3 cellular contexts compared by ENCODE assay signal in the genomic region with DNA sequence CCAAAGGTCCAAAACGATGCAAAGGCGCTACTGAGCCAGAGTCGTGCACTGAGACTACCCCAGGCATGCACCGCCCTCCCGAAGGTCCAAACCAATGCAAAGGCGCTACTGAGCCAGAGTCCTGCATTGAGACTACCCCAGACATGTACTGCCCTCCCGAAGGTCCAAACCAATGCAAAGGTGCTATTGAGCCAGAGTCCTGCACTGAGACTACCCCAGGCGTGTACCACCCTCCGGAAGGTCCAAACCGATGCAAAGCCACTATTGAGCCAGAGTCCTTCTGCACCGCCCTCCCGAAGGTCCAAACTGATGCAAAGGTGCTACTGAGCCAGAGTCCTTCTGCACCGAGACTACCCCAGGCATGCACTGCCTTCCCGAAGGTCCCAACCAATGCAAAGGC.
TF ChIP-seq lines count a peak whose summit lies in the region.

No MANE protein-coding gene starts in this region.

TF ChIP-seq in HepG2, 621 proteins besides CTCF, POLR2A, EP300 and RAD21 (continues in another document):
- TF ChIP-seq, protein P1, sequence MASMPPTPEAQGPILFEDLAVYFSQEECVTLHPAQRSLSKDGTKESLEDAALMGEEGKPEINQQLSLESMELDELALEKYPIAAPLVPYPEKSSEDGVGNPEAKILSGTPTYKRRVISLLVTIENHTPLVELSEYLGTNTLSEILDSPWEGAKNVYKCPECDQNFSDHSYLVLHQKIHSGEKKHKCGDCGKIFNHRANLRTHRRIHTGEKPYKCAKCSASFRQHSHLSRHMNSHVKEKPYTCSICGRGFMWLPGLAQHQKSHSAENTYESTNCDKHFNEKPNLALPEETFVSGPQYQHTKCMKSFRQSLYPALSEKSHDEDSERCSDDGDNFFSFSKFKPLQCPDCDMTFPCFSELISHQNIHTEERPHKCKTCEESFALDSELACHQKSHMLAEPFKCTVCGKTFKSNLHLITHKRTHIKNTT (CRISPR knock-in tag; IDR thresholded peaks at IDR 0.05) = no peak
- TF ChIP-seq, protein P2, sequence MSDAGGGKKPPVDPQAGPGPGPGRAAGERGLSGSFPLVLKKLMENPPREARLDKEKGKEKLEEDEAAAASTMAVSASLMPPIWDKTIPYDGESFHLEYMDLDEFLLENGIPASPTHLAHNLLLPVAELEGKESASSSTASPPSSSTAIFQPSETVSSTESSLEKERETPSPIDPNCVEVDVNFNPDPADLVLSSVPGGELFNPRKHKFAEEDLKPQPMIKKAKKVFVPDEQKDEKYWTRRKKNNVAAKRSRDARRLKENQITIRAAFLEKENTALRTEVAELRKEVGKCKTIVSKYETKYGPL (CRISPR knock-in tag; IDR thresholded peaks at IDR 0.05) = no peak
- TF ChIP-seq, protein P3, sequence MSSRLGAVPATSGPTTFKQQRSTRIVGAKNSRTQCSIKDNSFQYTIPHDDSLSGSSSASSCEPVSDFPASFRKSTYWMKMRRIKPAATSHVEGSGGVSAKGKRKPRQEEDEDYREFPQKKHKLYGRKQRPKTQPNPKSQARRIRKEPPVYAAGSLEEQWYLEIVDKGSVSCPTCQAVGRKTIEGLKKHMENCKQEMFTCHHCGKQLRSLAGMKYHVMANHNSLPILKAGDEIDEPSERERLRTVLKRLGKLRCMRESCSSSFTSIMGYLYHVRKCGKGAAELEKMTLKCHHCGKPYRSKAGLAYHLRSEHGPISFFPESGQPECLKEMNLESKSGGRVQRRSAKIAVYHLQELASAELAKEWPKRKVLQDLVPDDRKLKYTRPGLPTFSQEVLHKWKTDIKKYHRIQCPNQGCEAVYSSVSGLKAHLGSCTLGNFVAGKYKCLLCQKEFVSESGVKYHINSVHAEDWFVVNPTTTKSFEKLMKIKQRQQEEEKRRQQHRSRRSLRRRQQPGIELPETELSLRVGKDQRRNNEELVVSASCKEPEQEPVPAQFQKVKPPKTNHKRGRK (CRISPR knock-in tag; IDR thresholded peaks at IDR 0.05) = no peak
- TF ChIP-seq, protein P4, sequence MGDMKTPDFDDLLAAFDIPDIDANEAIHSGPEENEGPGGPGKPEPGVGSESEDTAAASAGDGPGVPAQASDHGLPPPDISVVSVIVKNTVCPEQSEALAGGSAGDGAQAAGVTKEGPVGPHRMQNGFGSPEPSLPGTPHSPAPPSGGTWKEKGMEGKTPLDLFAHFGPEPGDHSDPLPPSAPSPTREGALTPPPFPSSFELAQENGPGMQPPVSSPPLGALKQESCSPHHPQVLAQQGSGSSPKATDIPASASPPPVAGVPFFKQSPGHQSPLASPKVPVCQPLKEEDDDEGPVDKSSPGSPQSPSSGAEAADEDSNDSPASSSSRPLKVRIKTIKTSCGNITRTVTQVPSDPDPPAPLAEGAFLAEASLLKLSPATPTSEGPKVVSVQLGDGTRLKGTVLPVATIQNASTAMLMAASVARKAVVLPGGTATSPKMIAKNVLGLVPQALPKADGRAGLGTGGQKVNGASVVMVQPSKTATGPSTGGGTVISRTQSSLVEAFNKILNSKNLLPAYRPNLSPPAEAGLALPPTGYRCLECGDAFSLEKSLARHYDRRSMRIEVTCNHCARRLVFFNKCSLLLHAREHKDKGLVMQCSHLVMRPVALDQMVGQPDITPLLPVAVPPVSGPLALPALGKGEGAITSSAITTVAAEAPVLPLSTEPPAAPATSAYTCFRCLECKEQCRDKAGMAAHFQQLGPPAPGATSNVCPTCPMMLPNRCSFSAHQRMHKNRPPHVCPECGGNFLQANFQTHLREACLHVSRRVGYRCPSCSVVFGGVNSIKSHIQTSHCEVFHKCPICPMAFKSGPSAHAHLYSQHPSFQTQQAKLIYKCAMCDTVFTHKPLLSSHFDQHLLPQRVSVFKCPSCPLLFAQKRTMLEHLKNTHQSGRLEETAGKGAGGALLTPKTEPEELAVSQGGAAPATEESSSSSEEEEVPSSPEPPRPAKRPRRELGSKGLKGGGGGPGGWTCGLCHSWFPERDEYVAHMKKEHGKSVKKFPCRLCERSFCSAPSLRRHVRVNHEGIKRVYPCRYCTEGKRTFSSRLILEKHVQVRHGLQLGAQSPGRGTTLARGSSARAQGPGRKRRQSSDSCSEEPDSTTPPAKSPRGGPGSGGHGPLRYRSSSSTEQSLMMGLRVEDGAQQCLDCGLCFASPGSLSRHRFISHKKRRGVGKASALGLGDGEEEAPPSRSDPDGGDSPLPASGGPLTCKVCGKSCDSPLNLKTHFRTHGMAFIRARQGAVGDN (CRISPR knock-in tag; IDR thresholded peaks at IDR 0.05) = 0 out of 2 replicates have a peak, but pooled peaks have one; percentile 6

TF ChIP-seq in HEK293, 187 proteins besides CTCF, POLR2A, EP300 and RAD21:
- TF ChIP-seq OSR2 (tag by site-specific recombination; IDR thresholded peaks at IDR 0.05) = no peak
- TF ChIP-seq, protein P5, sequence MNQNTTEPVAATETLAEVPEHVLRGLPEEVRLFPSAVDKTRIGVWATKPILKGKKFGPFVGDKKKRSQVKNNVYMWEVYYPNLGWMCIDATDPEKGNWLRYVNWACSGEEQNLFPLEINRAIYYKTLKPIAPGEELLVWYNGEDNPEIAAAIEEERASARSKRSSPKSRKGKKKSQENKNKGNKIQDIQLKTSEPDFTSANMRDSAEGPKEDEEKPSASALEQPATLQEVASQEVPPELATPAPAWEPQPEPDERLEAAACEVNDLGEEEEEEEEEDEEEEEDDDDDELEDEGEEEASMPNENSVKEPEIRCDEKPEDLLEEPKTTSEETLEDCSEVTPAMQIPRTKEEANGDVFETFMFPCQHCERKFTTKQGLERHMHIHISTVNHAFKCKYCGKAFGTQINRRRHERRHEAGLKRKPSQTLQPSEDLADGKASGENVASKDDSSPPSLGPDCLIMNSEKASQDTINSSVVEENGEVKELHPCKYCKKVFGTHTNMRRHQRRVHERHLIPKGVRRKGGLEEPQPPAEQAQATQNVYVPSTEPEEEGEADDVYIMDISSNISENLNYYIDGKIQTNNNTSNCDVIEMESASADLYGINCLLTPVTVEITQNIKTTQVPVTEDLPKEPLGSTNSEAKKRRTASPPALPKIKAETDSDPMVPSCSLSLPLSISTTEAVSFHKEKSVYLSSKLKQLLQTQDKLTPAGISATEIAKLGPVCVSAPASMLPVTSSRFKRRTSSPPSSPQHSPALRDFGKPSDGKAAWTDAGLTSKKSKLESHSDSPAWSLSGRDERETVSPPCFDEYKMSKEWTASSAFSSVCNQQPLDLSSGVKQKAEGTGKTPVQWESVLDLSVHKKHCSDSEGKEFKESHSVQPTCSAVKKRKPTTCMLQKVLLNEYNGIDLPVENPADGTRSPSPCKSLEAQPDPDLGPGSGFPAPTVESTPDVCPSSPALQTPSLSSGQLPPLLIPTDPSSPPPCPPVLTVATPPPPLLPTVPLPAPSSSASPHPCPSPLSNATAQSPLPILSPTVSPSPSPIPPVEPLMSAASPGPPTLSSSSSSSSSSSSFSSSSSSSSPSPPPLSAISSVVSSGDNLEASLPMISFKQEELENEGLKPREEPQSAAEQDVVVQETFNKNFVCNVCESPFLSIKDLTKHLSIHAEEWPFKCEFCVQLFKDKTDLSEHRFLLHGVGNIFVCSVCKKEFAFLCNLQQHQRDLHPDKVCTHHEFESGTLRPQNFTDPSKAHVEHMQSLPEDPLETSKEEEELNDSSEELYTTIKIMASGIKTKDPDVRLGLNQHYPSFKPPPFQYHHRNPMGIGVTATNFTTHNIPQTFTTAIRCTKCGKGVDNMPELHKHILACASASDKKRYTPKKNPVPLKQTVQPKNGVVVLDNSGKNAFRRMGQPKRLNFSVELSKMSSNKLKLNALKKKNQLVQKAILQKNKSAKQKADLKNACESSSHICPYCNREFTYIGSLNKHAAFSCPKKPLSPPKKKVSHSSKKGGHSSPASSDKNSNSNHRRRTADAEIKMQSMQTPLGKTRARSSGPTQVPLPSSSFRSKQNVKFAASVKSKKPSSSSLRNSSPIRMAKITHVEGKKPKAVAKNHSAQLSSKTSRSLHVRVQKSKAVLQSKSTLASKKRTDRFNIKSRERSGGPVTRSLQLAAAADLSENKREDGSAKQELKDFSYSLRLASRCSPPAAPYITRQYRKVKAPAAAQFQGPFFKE (tag by site-specific recombination; IDR thresholded peaks at IDR 0.05; ENCODE audit: borderline replicate concordance) = no peak
- no peak for TF ChIP-seq ZNF623 (tag by site-specific recombination; IDR thresholded peaks at IDR 0.05)
- TF ChIP-seq, protein P6, sequence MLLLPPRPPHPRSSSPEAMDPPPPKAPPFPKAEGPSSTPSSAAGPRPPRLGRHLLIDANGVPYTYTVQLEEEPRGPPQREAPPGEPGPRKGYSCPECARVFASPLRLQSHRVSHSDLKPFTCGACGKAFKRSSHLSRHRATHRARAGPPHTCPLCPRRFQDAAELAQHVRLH (tag by site-specific recombination; IDR thresholded peaks at IDR 0.05) = no peak
- TF ChIP-seq ZNF423 (tag by site-specific recombination; IDR thresholded peaks at IDR 0.05) = no peak
- peak; percentile 42; the same call in 1 of the 2 replicates for TF ChIP-seq TRIM28 (IDR thresholded peaks at IDR 0.05; ENCODE audit: borderline replicate concordance, low read length)
- peak; percentile 96 for TF ChIP-seq SETDB1 (IDR thresholded peaks at IDR 0.05; ENCODE audit: insufficient read length, low read length)
- no peak for TF ChIP-seq ZNF138 (tag by site-specific recombination; IDR thresholded peaks at IDR 0.05; ENCODE audit: borderline replicate concordance)

TF ChIP-seq in H1, 55 proteins besides CTCF, POLR2A, EP300 and RAD21:
- TF ChIP-seq, protein P7, sequence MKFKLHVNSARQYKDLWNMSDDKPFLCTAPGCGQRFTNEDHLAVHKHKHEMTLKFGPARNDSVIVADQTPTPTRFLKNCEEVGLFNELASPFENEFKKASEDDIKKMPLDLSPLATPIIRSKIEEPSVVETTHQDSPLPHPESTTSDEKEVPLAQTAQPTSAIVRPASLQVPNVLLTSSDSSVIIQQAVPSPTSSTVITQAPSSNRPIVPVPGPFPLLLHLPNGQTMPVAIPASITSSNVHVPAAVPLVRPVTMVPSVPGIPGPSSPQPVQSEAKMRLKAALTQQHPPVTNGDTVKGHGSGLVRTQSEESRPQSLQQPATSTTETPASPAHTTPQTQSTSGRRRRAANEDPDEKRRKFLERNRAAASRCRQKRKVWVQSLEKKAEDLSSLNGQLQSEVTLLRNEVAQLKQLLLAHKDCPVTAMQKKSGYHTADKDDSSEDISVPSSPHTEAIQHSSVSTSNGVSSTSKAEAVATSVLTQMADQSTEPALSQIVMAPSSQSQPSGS (IDR thresholded peaks at IDR 0.05; ENCODE audit: low read length) = no peak
- no peak for TF ChIP-seq YY1 (IDR thresholded peaks at IDR 0.05; ENCODE audit: low read depth, low read length)
- no peak for TF ChIP-seq SIX5 (IDR thresholded peaks at IDR 0.05; ENCODE audit: low read depth, low read length)
TF ChIP-seq in H1: peak in this region for 0.
